Comparison of ENCODE assay signal across 1 cellular context in genomic region chr7:66952343-66953043, GRCh38.
TF ChIP-seq lines count a peak whose summit lies in the region.

No MANE protein-coding gene starts in this region.

TF ChIP-seq in HCT116, 20 proteins besides CTCF, POLR2A, EP300 and RAD21:
- TF ChIP-seq REST (IDR thresholded peaks at IDR 0.05; ENCODE audit: low read depth) (no peak), TCF7L2 (IDR thresholded peaks at IDR 0.05; ENCODE audit: borderline replicate concordance, extremely low read depth, insufficient read depth, insufficient read length) (no peak), EGR1 (IDR thresholded peaks at IDR 0.05; ENCODE audit: low read depth) (no peak), ATF3 (IDR thresholded peaks at IDR 0.05) (no peak), EZH2phosphoT487 (IDR thresholded peaks at IDR 0.05; ENCODE audit: borderline replicate concordance) (no peak), YY1 (IDR thresholded peaks at IDR 0.05; ENCODE audit: extremely low read depth, insufficient replicate concordance, low read depth, low read length) (no peak), ZFX (IDR thresholded peaks at IDR 0.05) (no peak), CEBPB (IDR thresholded peaks at IDR 0.05; ENCODE audit: low read depth) (no peak), JUND (IDR thresholded peaks at IDR 0.05) (peak; percentile 59), EZH2 (IDR thresholded peaks at IDR 0.05) (no peak), CBX3 (IDR thresholded peaks at IDR 0.05; ENCODE audit: low read depth) (no peak), SP1 (IDR thresholded peaks at IDR 0.05; ENCODE audit: low read depth) (peak; percentile 68), POLR2AphosphoS5 (IDR thresholded peaks at IDR 0.05; ENCODE audit: low read depth, low read length) (no peak), FOSL1 (IDR thresholded peaks at IDR 0.05; ENCODE audit: low read depth) (peak; percentile 61), ZNF274 (IDR thresholded peaks at IDR 0.05; ENCODE audit: low read depth, low read length) (no peak), MAX (IDR thresholded peaks at IDR 0.05) (peak; percentile 35; the same call in 1 of the 2 replicates), ZBTB33 (IDR thresholded peaks at IDR 0.05; ENCODE audit: extremely low read depth, insufficient replicate concordance, low read length) (no peak)
